8 cellular contexts compared by ENCODE assay signal in genomic region chr2:99180755-99181647, GRCh38. TPM values are rescaled to one million over a fixed set of nuclear protein-coding genes. Genes with fewer than 3 reads are reported as not detected.
A peak's percentile ranks its signal among the peaks of the same experiment; 100 is the strongest.
DNase-seq lines count a peak whose midpoint lies in the region; ATAC-seq, FAIRE-seq and TF ChIP-seq lines count a peak whose summit lies in the region.

MITD1 (minus strand) TSS chr2:99181058; CDS start chr2:99180981, 77 bp downstream.
MRPL30 (plus strand) TSS chr2:99181184; CDS start chr2:99186204, 5,020 bp downstream.

- H3K27ac ChIP-seq in rectal smooth muscle tissue (ENCODE audit: low read depth, low read length) = peak within 1 kb of the TSS; percentile 85
- H3K27ac ChIP-seq in aorta (ENCODE audit: low read depth in 1 of 2, low read length in 2 of 2) = peak within 1 kb of the TSS in 1 of 2 donors; percentile 65

- peak within 1 kb of the TSS; percentile 88 for H3K9ac ChIP-seq in rectal smooth muscle tissue (ENCODE audit: low read length)

- intact Hi-C loops in aorta (cut with DNase I) = loop anchor here (5.0 to 10.0 kb wide), 3 partner anchors 144 to 311 kb away; partner anchors contain the start of genes EIF5B (in 1 of the 2), REV1 (in 1 of the 2) and TXNDC9 (in 1 of the 2)

- TF ChIP-seq CTCF in astrocyte of the cerebellum (IDR thresholded peaks at IDR 0.05; ENCODE audit: low read depth, low read length, missing control alignments) = no peak

- H3K9me3 ChIP-seq in aorta (ENCODE audit: control insufficient read depth, low read length) = no peaks in the 10 kb centered on the region

- in situ Hi-C loops in astrocyte of the cerebellum (cut with HindIII; ENCODE audit: low sequenced_read_pairs) = no loop called here

- H3K36me3 ChIP-seq in rectal smooth muscle tissue (ENCODE audit: control insufficient read depth, insufficient read depth, low read length) (peaks cover 2% of the 10 kb centered on the region), aorta (ENCODE audit: control insufficient read depth in 1 of 2, insufficient read depth in 2 of 2, low read length in 1 of 2) (no peaks in the 10 kb centered on the region)

- DNase-seq in GM18507 (ENCODE audit: extremely low spot score, insufficient read length, low read depth) (peak; percentile 73), NCI-H2029 treated with DMSO at 0.1 percent for 48 hours (lab: John Stamatoyannopoulos, UW) (peak; percentile 90), T-helper 9 cell (peak; percentile 84), astrocyte of the cerebellum (ENCODE audit: low read depth) (peak; percentile 93), hepatic stellate cell (ENCODE audit: low spot score) (peak; percentile 85), aorta (peak; percentile 95 to 96)

- H3K27me3 ChIP-seq in rectal smooth muscle tissue (ENCODE audit: control insufficient read depth, insufficient read depth, low read length) = no peaks in the 10 kb centered on the region
- no peaks in the 10 kb centered on the region for H3K27me3 ChIP-seq in aorta (ENCODE audit: control insufficient read depth in 1 of 2, insufficient read depth in 2 of 2, low read length in 1 of 2)

- H3K4me1 ChIP-seq in rectal smooth muscle tissue (ENCODE audit: control insufficient read depth, insufficient read depth, low read length) (peaks cover 6% of the 10 kb centered on the region), aorta (ENCODE audit: control insufficient read depth in 1 of 2, insufficient read depth in 2 of 2, low read length in 2 of 2) (peaks cover 0 to 5% of the 10 kb centered on the region in 2 donors)

- peak; percentile 87 for ATAC-seq in HG02981 (IDR thresholded peaks at IDR 0.05; ENCODE audit: unreplicated experiment)
- peak; percentile 97 for ATAC-seq in aorta (ENCODE audit: low FRiP score)

- peak; percentile 85 for FAIRE-seq in GM18507 (lab: Jason Lieb, UNC)

- H3K4me3 ChIP-seq in astrocyte of the cerebellum (ENCODE audit: low read depth, low read length) (peak within 1 kb of the TSS; percentile 69), rectal smooth muscle tissue (ENCODE audit: low read length) (peak within 1 kb of the TSS; percentile 99), aorta (ENCODE audit: low read length in 2 of 2) (peak within 1 kb of the TSS; percentile 96 to 100)

- 0 to 1% methylated on average over 39 of the region's 39 CpGs for WGBS in aorta, 2 donors

RNA-seq across cellular contexts. Expression of gene MITD1, which starts in this region (rescaled TPM):
- 10 to 100 TPM; 20.2 to 28.0 TPM for total RNA-seq in aorta
- 10 to 100 TPM; 23.4 to 40.7 TPM for polyA plus RNA-seq in aorta

RNA-seq across cellular contexts. Expression of gene MRPL30, which starts in this region (rescaled TPM):
- 10 to 100 TPM; 17.4 to 19.8 TPM for total RNA-seq in aorta
- 10 to 100 TPM; 13.5 to 14.6 TPM for polyA plus RNA-seq in aorta
